Comparison of ENCODE assay signal across 10 cellular contexts in genomic region chr22:21531525-21531924, GRCh38. TPM values are rescaled to one million over a fixed set of nuclear protein-coding genes. Genes with fewer than 3 reads are reported as not detected.
A peak's percentile ranks its signal among the peaks of the same experiment; 100 is the strongest.
DNase-seq lines count a peak whose midpoint lies in the region; ATAC-seq, FAIRE-seq and TF ChIP-seq lines count a peak whose summit lies in the region.
"Not testable (repeated sequence)": the region's sequence is repeated elsewhere in the genome, so short reads cannot be mapped to it uniquely, and the experiment has no call there.
"Had no signal": no experiment of that assay in that cellular context is flagged by ENCODE, and none has a peak within 500 bp of the region (broad histone marks: within the 10 kb centered on the region; RNA-seq: fewer than 3 reads in every experiment).

No MANE protein-coding gene starts in this region.

- no CpG with 5 or more reads among the region's 5 CpGs for WGBS in K562 (ENCODE audit: insufficient coverage, low coverage, missing lambda C conversion rate)
- no CpG with 5 or more reads among the region's 5 CpGs for WGBS in HepG2 (ENCODE audit: low lambda C conversion rate)

- H3K4me1 ChIP-seq in RWPE2 (ENCODE audit: insufficient read depth, poor library complexity, severe bottlenecking); K562 (replicated peaks in 1 of 2; ENCODE audit: control insufficient read depth in 2 of 2, insufficient read depth in 2 of 2, low read length in 2 of 2); HepG2 (ENCODE audit: insufficient read depth, low read length): not testable (repeated sequence)

- DNase-seq in RWPE2 (ENCODE audit: low spot score); K562 (ENCODE audit: extremely low read depth in 1 of 4, low spot score in 3 of 4); left colon; HepG2 (ENCODE audit: low spot score); omental fat pad (ENCODE audit: low spot score): not testable (repeated sequence)

- not testable (repeated sequence) for FAIRE-seq in K562 (lab: Jason Lieb, UNC); HepG2 (lab: Jason Lieb, UNC)

- H3K27me3 ChIP-seq in RWPE2 (ENCODE audit: insufficient read depth, poor library complexity, severe bottlenecking); K562 (ENCODE audit: control insufficient read depth in 2 of 2, insufficient read depth in 2 of 2, low read length in 2 of 2); HepG2 (ENCODE audit: control insufficient read depth in 1 of 2, insufficient read depth in 2 of 2, low read length in 2 of 2): not testable (repeated sequence)

- not testable (repeated sequence) for H3K4me3 ChIP-seq in RWPE2 (ENCODE audit: severe bottlenecking); K562; HepG2 (replicated peaks in 1 of 3; ENCODE audit: insufficient read depth in 1 of 3, low read depth in 2 of 3, low read length in 3 of 3)

- H2AFZ ChIP-seq in K562 (ENCODE audit: low read depth, low read length); HepG2 (ENCODE audit: low read length): not testable (repeated sequence)

- H3K9me3 ChIP-seq in RWPE2 (ENCODE audit: severe bottlenecking); K562 (replicated peaks; ENCODE audit: control insufficient read depth, insufficient read depth, low read depth, low read length); HepG2 (ENCODE audit: low read length): not testable (repeated sequence)

- in situ Hi-C loops in K562 (cut with MboI): loop anchor here (10.0 to 25.0 kb wide), 3 partner anchors 77 to 437 kb away; no protein-coding TSS in a partner anchor
- in situ Hi-C loops in HepG2 (cut with HindIII; ENCODE audit: extremely low pct_ligation_motif_present, low pct_unique_long_range_greater_than_20kb): not testable (repeated sequence)

- not testable (repeated sequence) for H3K79me2 ChIP-seq in K562 (ENCODE audit: control insufficient read depth, insufficient read depth, low read length); HepG2 (ENCODE audit: insufficient read depth, low read length)

- not testable (repeated sequence) for H3K36me3 ChIP-seq in RWPE2 (ENCODE audit: low read depth); K562 (ENCODE audit: control insufficient read depth, insufficient read depth, low read length); HepG2 (replicated peaks in 1 of 2; ENCODE audit: control insufficient read depth in 1 of 2, insufficient read depth in 2 of 2, low read length in 2 of 2)

- TF ChIP-seq EP300 in K562 (IDR thresholded peaks at IDR 0.05; ENCODE audit: low read length); HepG2 (IDR thresholded peaks at IDR 0.05; ENCODE audit: low read depth in 2 of 2, low read length in 2 of 2); HepG2 (CRISPR knock-in tag; IDR thresholded peaks at IDR 0.05; ENCODE audit: borderline replicate concordance): not testable (repeated sequence)

- H3K4me2 ChIP-seq in K562 (ENCODE audit: insufficient read depth, low read length); HepG2 (ENCODE audit: low read depth, low read length): not testable (repeated sequence)

- not testable (repeated sequence) for H3K9me1 ChIP-seq in K562 (ENCODE audit: control insufficient read depth, insufficient read depth, low read length)

- not testable (repeated sequence) for TF ChIP-seq RAD21 in K562 (CRISPR knock-in tag; conservative IDR thresholded peaks at IDR 0.05 in 1 of 2, IDR thresholded peaks at IDR 0.05 in 1 of 2); HepG2 (CRISPR knock-in tag; IDR thresholded peaks at IDR 0.05)

- BruUV-seq in K562 (replicated peaks; lab: Mats Ljungman, UMichigan); HepG2 (replicated peaks; lab: Mats Ljungman, UMichigan): not testable (repeated sequence)

- intact Hi-C loops in K562 (cut with micrococcal nuclease); left colon (cut with DNase I, micrococcal nuclease); HepG2 (cut with micrococcal nuclease; ENCODE audit: unreplicated experiment): not testable (repeated sequence)

- CTCF ChIA-PET in K562 (lab: Yijun Ruan, JAX; ENCODE audit: low intra/inter-chr PET ratio); HepG2 (lab: Yijun Ruan, JAX; ENCODE audit: low intra/inter-chr PET ratio, low total read pairs): not testable (repeated sequence)

- POLR2A ChIA-PET in K562 (lab: Yijun Ruan, JAX); HepG2 (lab: Yijun Ruan, JAX): not testable (repeated sequence)

- H4K20me1 ChIP-seq in K562 (replicated peaks; ENCODE audit: control insufficient read depth, insufficient read depth, low read length); HepG2 (ENCODE audit: insufficient read depth, low read length): not testable (repeated sequence)

- not testable (repeated sequence) for H3K27ac ChIP-seq in RWPE2 (ENCODE audit: poor library complexity, severe bottlenecking); K562 (ENCODE audit: extremely low read depth, low read depth, low read length); HepG2 (ENCODE audit: extremely low read length, insufficient read depth, low read length)

- not testable (repeated sequence) for TF ChIP-seq POLR2A in K562 (conservative IDR thresholded peaks at IDR 0.05); HepG2 (IDR thresholded peaks at IDR 0.05; ENCODE audit: insufficient read depth in 1 of 2, low read depth in 2 of 2, low read length in 2 of 2)

- ATAC-seq in RWPE2 (ENCODE audit: low read depth): peak; percentile 63
- ATAC-seq in K562: peak; percentile 89
- peak; percentile 21 for ATAC-seq in esophagus mucosa
- peak; percentile 28 for ATAC-seq in left colon
- peak; percentile 58 for ATAC-seq in HepG2
- peak; percentile 26 for ATAC-seq in omental fat pad (ENCODE audit: low FRiP score)

- not testable (repeated sequence) for TF ChIP-seq CTCF in RWPE2 (IDR thresholded peaks at IDR 0.05; ENCODE audit: poor library complexity, severe bottlenecking); K562 (IDR thresholded peaks at IDR 0.05 in 2 of 3, conservative IDR thresholded peaks at IDR 0.05 in 1 of 3; ENCODE audit: insufficient read depth in 2 of 3, low read depth in 1 of 3, low read length in 3 of 3); HepG2 (CRISPR knock-in tag; IDR thresholded peaks at IDR 0.05); omental fat pad (IDR thresholded peaks at IDR 0.05)

- not testable (repeated sequence) for H3K9ac ChIP-seq in K562 (ENCODE audit: insufficient read depth in 1 of 2, low read depth in 2 of 2, low read length in 2 of 2); HepG2 (ENCODE audit: insufficient read depth, low read depth, low read length)

RNA-seq across cellular contexts. Expression of gene RIMBP3C, which starts 19.7 kb away (rescaled TPM):
- total RNA-seq in K562 (2011; cell fraction: chromatin; rRNA removed; ENCODE audit: low replicate concordance): 0.79 and 1.6 TPM in 2 replicates
- 2.1 and 2.3 TPM in 2 replicates for total RNA-seq in K562 (2011; cell fraction: nucleolus; rRNA removed)
- 1.0 TPM in 1 of 2 replicates, not detected in the other for total RNA-seq in K562 (2011; cell fraction: nucleoplasm; rRNA removed)
- total RNA-seq in K562 (2014; rRNA removed) (0.65 and 0.77 TPM in 2 replicates), K562 (2014; rRNA removed; fragmentation: Illumina TruSeq; extraction: Trizol) (0.06 and 0.15 TPM in 2 replicates), K562 (2015; rRNA removed; fragmentation: Illumina TruSeq; extraction: Trizol) (0.25 and 0.34 TPM in 2 replicates), K562 (2021) (0.89 and 0.98 TPM in 2 replicates), esophagus mucosa (0.04 TPM), left colon (under 1 TPM in 1 of 2 donors, not detected in 1; 0.28 TPM), HepG2 (2016; rRNA removed; fragmentation: Illumina TruSeq; extraction: Trizol) (0.11 and 0.15 TPM in 2 replicates), omental fat pad (under 1 TPM in 1 of 4 donors, not detected in 3; 0.31 TPM)
- polyA plus RNA-seq in K562 (2011; rRNA removed) (0.13 and 0.19 TPM in 2 replicates), K562 (2014; fragmentation: Illumina TruSeq; extraction: Trizol) (0.09 and 0.26 TPM in 2 replicates), K562 (2014; fragmentation: Nextera tagmentation; extraction: Ambion mirVana) (not detected), K562 (2014; rRNA removed) (0.17 TPM in 1 of 2 replicates, not detected in the other), HepG2 (2011; rRNA removed) (not detected in 2 replicates)
- 0.06 TPM in 1 of 2 replicates, not detected in the other for polyA plus RNA-seq in K562 (2011; cell fraction: cytosol; rRNA removed)
- 0.16 and 0.41 TPM in 2 replicates for polyA plus RNA-seq in K562 (2011; cell fraction: nucleus; rRNA removed)
- polyA plus RNA-seq in K562 (2012): 0.75 and 0.85 TPM in 2 replicates
- polyA minus RNA-seq in K562 (2011; rRNA and poly(A)+ RNA removed): 0.60 and 0.90 TPM in 2 replicates
- 1.2 and 2.5 TPM in 2 replicates for polyA minus RNA-seq in K562 (2011; cell fraction: cytosol; rRNA and poly(A)+ RNA removed)
- 2.3 and 4.4 TPM in 2 replicates for polyA minus RNA-seq in K562 (2011; cell fraction: nucleus; rRNA and poly(A)+ RNA removed)
- total RNA-seq in HepG2 (2016; cell fraction: cytosol; rRNA removed; fragmentation: Illumina TruSeq; extraction: Trizol; ENCODE audit: low read depth): not detected in 2 replicates
- 0.13 and 0.16 TPM in 2 replicates for total RNA-seq in HepG2 (2016; cell fraction: insoluble cytoplasmic fraction; rRNA removed; fragmentation: Illumina TruSeq; extraction: Trizol)
- 0.03 TPM in 1 of 2 replicates, not detected in the other for total RNA-seq in HepG2 (2016; cell fraction: membrane; rRNA removed; fragmentation: Illumina TruSeq; extraction: Trizol)
- 0.22 TPM in 1 of 2 replicates, not detected in the other for total RNA-seq in HepG2 (2016; cell fraction: nucleus; rRNA removed; fragmentation: Illumina TruSeq; extraction: Trizol)
- 0.01 TPM in 2 replicates for polyA plus RNA-seq in HepG2 (2011; cell fraction: cytosol; rRNA removed)
- 0.03 TPM in 1 of 2 replicates, not detected in the other for polyA plus RNA-seq in HepG2 (2011; cell fraction: nucleus; rRNA removed)
- polyA plus RNA-seq in HepG2 (2012): 0.03 TPM in 2 replicates
- polyA plus RNA-seq in HepG2 (2016; cell fraction: cytosol; fragmentation: Illumina TruSeq; extraction: Trizol; ENCODE audit: low read depth): not detected in 2 replicates
- 0.04 and 0.11 TPM in 2 replicates for polyA plus RNA-seq in HepG2 (2016; cell fraction: insoluble cytoplasmic fraction; fragmentation: Illumina TruSeq; extraction: Trizol; ENCODE audit: low read depth)
- polyA plus RNA-seq in HepG2 (2016; cell fraction: membrane; fragmentation: Illumina TruSeq; extraction: Trizol; ENCODE audit: low read depth): 0.05 TPM in 1 of 2 replicates, not detected in the other
- polyA plus RNA-seq in HepG2 (2016; cell fraction: nucleus; fragmentation: Illumina TruSeq; extraction: Trizol; ENCODE audit: insufficient read depth, low read depth): not detected in 2 replicates
- 0.02 and 0.49 TPM in 2 replicates for polyA minus RNA-seq in HepG2 (2011; rRNA and poly(A)+ RNA removed; ENCODE audit: low replicate concordance)
- not detected in 2 replicates for polyA minus RNA-seq in HepG2 (2011; cell fraction: cytosol; rRNA and poly(A)+ RNA removed)
- polyA minus RNA-seq in HepG2 (2011; cell fraction: nucleus; rRNA and poly(A)+ RNA removed): not detected in 2 replicates
- total RNA-seq: Calu3; CD8-positive, alpha-beta T cell; Daoy had no signal
- polyA plus RNA-seq: AG04450 had no signal

RNA-seq across cellular contexts. Expression of gene UBE2L3, which starts 36.0 kb away (rescaled TPM):
- 76.2 and 94.2 TPM in 2 replicates for total RNA-seq in K562 (2011; cell fraction: chromatin; rRNA removed; ENCODE audit: low replicate concordance)
- total RNA-seq in K562 (2011; cell fraction: nucleolus; rRNA removed): 66.2 and 75.7 TPM in 2 replicates
- total RNA-seq in K562 (2011; cell fraction: nucleoplasm; rRNA removed): 78.4 and 92.8 TPM in 2 replicates
- 215 and 275 TPM in 2 replicates for total RNA-seq in K562 (2014; rRNA removed)
- total RNA-seq in K562 (2014; rRNA removed; fragmentation: Illumina TruSeq; extraction: Trizol): 285 and 298 TPM in 2 replicates
- 335 and 354 TPM in 2 replicates for total RNA-seq in K562 (2015; rRNA removed; fragmentation: Illumina TruSeq; extraction: Trizol)
- 240 TPM in 2 replicates for total RNA-seq in K562 (2021)
- polyA plus RNA-seq in K562 (2011; rRNA removed): 206 and 218 TPM in 2 replicates
- 145 and 195 TPM in 2 replicates for polyA plus RNA-seq in K562 (2011; cell fraction: cytosol; rRNA removed)
- polyA plus RNA-seq in K562 (2011; cell fraction: nucleus; rRNA removed): 56.6 and 72.9 TPM in 2 replicates
- polyA plus RNA-seq in K562 (2012): 253 and 378 TPM in 2 replicates
- 493 and 580 TPM in 2 replicates for polyA plus RNA-seq in K562 (2014; fragmentation: Illumina TruSeq; extraction: Trizol)
- 100 to 1,000 TPM; 575 to 625 TPM for polyA plus RNA-seq in K562 (2014; fragmentation: Nextera tagmentation; extraction: Ambion mirVana)
- polyA plus RNA-seq in K562 (2014; rRNA removed): 266 and 269 TPM in 2 replicates
- polyA minus RNA-seq in K562 (2011; rRNA and poly(A)+ RNA removed): 172 and 189 TPM in 2 replicates
- 89.8 and 112 TPM in 2 replicates for polyA minus RNA-seq in K562 (2011; cell fraction: cytosol; rRNA and poly(A)+ RNA removed)
- polyA minus RNA-seq in K562 (2011; cell fraction: nucleus; rRNA and poly(A)+ RNA removed): 25.2 and 45.9 TPM in 2 replicates
- total RNA-seq in esophagus mucosa: 35.9 TPM
- total RNA-seq in left colon: 10 to 100 TPM; 51.5 to 59.6 TPM
- 58.1 and 74.0 TPM in 2 replicates for total RNA-seq in HepG2 (2016; rRNA removed; fragmentation: Illumina TruSeq; extraction: Trizol)
- 18.9 and 21.0 TPM in 2 replicates for total RNA-seq in HepG2 (2016; cell fraction: cytosol; rRNA removed; fragmentation: Illumina TruSeq; extraction: Trizol; ENCODE audit: low read depth)
- total RNA-seq in HepG2 (2016; cell fraction: insoluble cytoplasmic fraction; rRNA removed; fragmentation: Illumina TruSeq; extraction: Trizol): 54.7 and 71.2 TPM in 2 replicates
- total RNA-seq in HepG2 (2016; cell fraction: membrane; rRNA removed; fragmentation: Illumina TruSeq; extraction: Trizol): 28.3 and 30.3 TPM in 2 replicates
- 19.5 and 20.6 TPM in 2 replicates for total RNA-seq in HepG2 (2016; cell fraction: nucleus; rRNA removed; fragmentation: Illumina TruSeq; extraction: Trizol)
- polyA plus RNA-seq in HepG2 (2011; rRNA removed): 28.4 and 30.2 TPM in 2 replicates
- polyA plus RNA-seq in HepG2 (2011; cell fraction: cytosol; rRNA removed): 23.5 and 29.7 TPM in 2 replicates
- polyA plus RNA-seq in HepG2 (2011; cell fraction: nucleus; rRNA removed): 6.3 and 8.9 TPM in 2 replicates
- 34.6 and 41.4 TPM in 2 replicates for polyA plus RNA-seq in HepG2 (2012)
- polyA plus RNA-seq in HepG2 (2016; cell fraction: cytosol; fragmentation: Illumina TruSeq; extraction: Trizol; ENCODE audit: low read depth): 22.0 and 22.8 TPM in 2 replicates
- 108 and 112 TPM in 2 replicates for polyA plus RNA-seq in HepG2 (2016; cell fraction: insoluble cytoplasmic fraction; fragmentation: Illumina TruSeq; extraction: Trizol; ENCODE audit: low read depth)
- polyA plus RNA-seq in HepG2 (2016; cell fraction: membrane; fragmentation: Illumina TruSeq; extraction: Trizol; ENCODE audit: low read depth): 30.8 and 30.9 TPM in 2 replicates
- 38.8 and 39.3 TPM in 2 replicates for polyA plus RNA-seq in HepG2 (2016; cell fraction: nucleus; fragmentation: Illumina TruSeq; extraction: Trizol; ENCODE audit: insufficient read depth, low read depth)
- 22.7 and 33.2 TPM in 2 replicates for polyA minus RNA-seq in HepG2 (2011; rRNA and poly(A)+ RNA removed; ENCODE audit: low replicate concordance)
- 16.1 and 16.5 TPM in 2 replicates for polyA minus RNA-seq in HepG2 (2011; cell fraction: cytosol; rRNA and poly(A)+ RNA removed)
- 8.5 and 11.7 TPM in 2 replicates for polyA minus RNA-seq in HepG2 (2011; cell fraction: nucleus; rRNA and poly(A)+ RNA removed)
- total RNA-seq in omental fat pad: 10 to 100 TPM; 38.9 to 49.7 (median 44.0) TPM

Comparison
In these comparisons a context has a peak if more than half of its experiments do, and no peak if none do; other contexts are left out.
1. ATAC-seq: peak in every context shown above with its lines; median percentile 89 in K562; 63 in RWPE2; 58 in HepG2; 28 in left colon; 26 in omental fat pad; 21 in esophagus mucosa.